20 cellular contexts compared by ENCODE assay signal in the genomic region with DNA sequence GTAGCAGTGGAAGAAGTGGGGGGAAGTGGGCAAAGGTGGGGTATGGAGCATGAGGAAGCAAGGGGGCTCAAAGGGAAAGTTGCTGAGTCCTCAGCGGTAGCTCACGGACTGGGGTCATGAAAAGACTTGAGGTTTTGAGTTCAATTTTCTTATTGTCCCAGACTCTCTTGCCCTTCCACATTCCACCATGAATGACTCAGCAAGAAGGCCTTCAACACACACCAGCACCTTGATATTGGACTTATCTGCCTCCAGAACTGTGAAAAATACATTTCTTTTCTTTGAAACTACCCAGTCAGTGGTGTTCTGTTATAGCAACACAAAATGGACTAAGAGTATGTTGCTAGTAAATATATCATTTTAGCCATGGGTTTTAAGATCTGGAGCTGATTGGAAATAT. TPM values are rescaled to one million over a fixed set of nuclear protein-coding genes. Genes with fewer than 3 reads are reported as not detected.
DNase-seq lines count a peak whose midpoint lies in the region; ATAC-seq, FAIRE-seq and TF ChIP-seq lines count a peak whose summit lies in the region.
"Had no signal": no experiment of that assay in that cellular context is flagged by ENCODE, and none has a peak within 500 bp of the region (broad histone marks: within the 10 kb centered on the region; RNA-seq: fewer than 3 reads in every experiment).

No MANE protein-coding gene starts in this region.

- in situ Hi-C loops in GM23248 (cut with MboI) = no loop called here

- H3K27me3 ChIP-seq in GM23248 (replicated peaks; ENCODE audit: insufficient read depth) (no peaks in the 10 kb centered on the region), astrocyte (ENCODE audit: insufficient read depth, low read length) (no peaks in the 10 kb centered on the region)
- H3K27me3 ChIP-seq: adrenal gland, dorsolateral prefrontal cortex, Peyer's patch had no signal

- H3F3A ChIP-seq in GM23248 (ENCODE audit: insufficient read depth) = peaks cover 21% of the 10 kb centered on the region

- 88 to 93% methylated on average over 2 of the region's 2 CpGs for WGBS in GM23248 (ENCODE audit: low coverage in 1 of 2, low lambda C conversion rate in 2 of 2, missing lambda C conversion rate in 2 of 2), 2 experiments

- H3K9ac ChIP-seq in GM23248 = no peak overlapping the region
- no peak overlapping the region for H3K9ac ChIP-seq in astrocyte (ENCODE audit: low read length)

- H3K4me3 Mint-ChIP-seq in astrocyte (ENCODE audit: unreplicated experiment) = no peak overlapping the region
- H3K4me3 Mint-ChIP-seq: activated CD4-positive, alpha-beta T cell treated with anti-CD3 and anti-CD28 coated beads, Interleukin-2, amount 10 ng/mL, durations not matched to agents 7 days and 5 days had no signal

- H2AFZ ChIP-seq in GM23248 (no peak overlapping the region), astrocyte (ENCODE audit: low read depth, low read length) (no peak overlapping the region)

- H4K20me1 ChIP-seq in GM23248 (ENCODE audit: insufficient read depth) (no peaks in the 10 kb centered on the region), astrocyte (ENCODE audit: insufficient read depth, low read length) (no peaks in the 10 kb centered on the region)

- H3K9me3 ChIP-seq in GM23248 (ENCODE audit: low read depth) (no peaks in the 10 kb centered on the region), astrocyte (ENCODE audit: insufficient read depth, low read depth, low read length) (no peaks in the 10 kb centered on the region)
- H3K9me3 ChIP-seq: adrenal gland, Peyer's patch had no signal

- DNase-seq in GM23248 (peak; percentile 38), astrocyte (ENCODE audit: low read depth) (peak; percentile 70), foreskin fibroblast (peak; percentile 10 to 39), GM20000 (ENCODE audit: low spot score) (no peak), HuH-7 (ENCODE audit: low spot score) (no peak), GM10266 (ENCODE audit: extremely low spot score) (no peak)
- DNase-seq: activated CD4-positive, alpha-beta T cell treated with anti-CD3 and anti-CD28 coated beads, Interleukin-2, amount 10 ng/mL, durations not matched to agents 7 days and 5 days; activated T-cell treated with anti-CD3 and anti-CD28 coated beads, Interleukin-2, amount 50 U/mL, for 48 hours; adrenal gland; DMS153; dorsolateral prefrontal cortex; KBM-7; NCI-H146; NCI-H524 treated with DMSO at 0.1 percent for 48 hours; Peyer's patch; T-helper 2 cell had no signal

- H3K4me3 ChIP-seq in GM23248 = no peak overlapping the region
- no peak overlapping the region for H3K4me3 ChIP-seq in astrocyte (ENCODE audit: insufficient read depth, low read depth, low read length)
- no peak overlapping the region for H3K4me3 ChIP-seq in foreskin fibroblast (ENCODE audit: low read depth in 1 of 2, low read length in 2 of 2)
- H3K4me3 ChIP-seq: adrenal gland, dorsolateral prefrontal cortex, GM12878, Peyer's patch had no signal

- no peaks in the 10 kb centered on the region for H3K9me3 Mint-ChIP-seq in astrocyte (ENCODE audit: unreplicated experiment)
- H3K9me3 Mint-ChIP-seq: activated CD4-positive, alpha-beta T cell treated with anti-CD3 and anti-CD28 coated beads, Interleukin-2, amount 10 ng/mL, durations not matched to agents 7 days and 5 days had no signal

- peaks cover 17% of the 10 kb centered on the region for H3K4me1 Mint-ChIP-seq in astrocyte (ENCODE audit: low read depth, unreplicated experiment)

- no peaks in the 10 kb centered on the region for H3K27me3 Mint-ChIP-seq in astrocyte (ENCODE audit: low read depth, unreplicated experiment)
- H3K27me3 Mint-ChIP-seq: activated CD4-positive, alpha-beta T cell treated with anti-CD3 and anti-CD28 coated beads, Interleukin-2, amount 10 ng/mL, durations not matched to agents 7 days and 5 days had no signal

- no peak for ATAC-seq in HG03469 (IDR thresholded peaks at IDR 0.05; ENCODE audit: unreplicated experiment)
- ATAC-seq: GM12878 had no signal

- no peaks in the 10 kb centered on the region for H3K36me3 ChIP-seq in GM23248 (ENCODE audit: low read depth)
- no peaks in the 10 kb centered on the region for H3K36me3 ChIP-seq in astrocyte (ENCODE audit: insufficient read depth, low read length)
- H3K36me3 ChIP-seq: adrenal gland, Peyer's patch had no signal

- H3K4me2 ChIP-seq in GM23248 (ENCODE audit: unreplicated experiment) (no peak overlapping the region), astrocyte (ENCODE audit: low read length) (peak overlapping the region; percentile 30)

- peak; percentile 41 for FAIRE-seq in astrocyte (lab: Jason Lieb, UNC)
- FAIRE-seq: GM12878, islet of Langerhans had no signal

- H3K27ac ChIP-seq in 22Rv1 = peak overlapping the region; percentile 48; the same call in 1 of the 2 replicates
- no peak overlapping the region for H3K27ac ChIP-seq in GM23248
- no peak overlapping the region for H3K27ac ChIP-seq in astrocyte (ENCODE audit: low read depth, low read length)
- H3K27ac ChIP-seq: adrenal gland, dorsolateral prefrontal cortex, Peyer's patch had no signal

- H3K4me1 ChIP-seq in GM23248 (ENCODE audit: insufficient read depth) = peaks cover 20% of the 10 kb centered on the region
- peaks cover 16% of the 10 kb centered on the region for H3K4me1 ChIP-seq in astrocyte (ENCODE audit: insufficient read depth, low read length)
- H3K4me1 ChIP-seq: adrenal gland, Peyer's patch had no signal

- no peaks in the 10 kb centered on the region for H3K36me3 Mint-ChIP-seq in astrocyte (ENCODE audit: low read depth, unreplicated experiment)

- no peaks in the 10 kb centered on the region for H3K79me2 ChIP-seq in GM23248 (ENCODE audit: insufficient read depth)
- H3K79me2 ChIP-seq in astrocyte (ENCODE audit: insufficient read depth, low read length) = no peaks in the 10 kb centered on the region

- H3K9me2 ChIP-seq in GM23248 (ENCODE audit: insufficient read depth) = no peaks in the 10 kb centered on the region

- peak overlapping the region; percentile 84 for H3K27ac Mint-ChIP-seq in astrocyte (ENCODE audit: unreplicated experiment)
- H3K27ac Mint-ChIP-seq: activated CD4-positive, alpha-beta T cell treated with anti-CD3 and anti-CD28 coated beads, Interleukin-2, amount 10 ng/mL, durations not matched to agents 7 days and 5 days had no signal

- no peak for TF ChIP-seq CTCF in 22Rv1 (IDR thresholded peaks at IDR 0.05)
- no peak for TF ChIP-seq CTCF in astrocyte (IDR thresholded peaks at IDR 0.05; ENCODE audit: insufficient read depth, low read depth, low read length)
- no peak for TF ChIP-seq CTCF in foreskin fibroblast (IDR thresholded peaks at IDR 0.05; ENCODE audit: low read depth, low read length)
- TF ChIP-seq CTCF in GM20000 (IDR thresholded peaks at IDR 0.05; ENCODE audit: extremely low read depth, missing control alignments) = no peak
- TF ChIP-seq CTCF in GM10266 (IDR thresholded peaks at IDR 0.05; ENCODE audit: control insufficient read depth, insufficient read depth, low read depth, missing control alignments) = no peak

RNA-seq across cellular contexts. Expression of a gene that starts 17.3 kb away (rescaled TPM):
- 0.22 TPM in 1 of 2 replicates, not detected in the other for total RNA-seq in GM23248 (2014; rRNA removed; shearing (Covaris generic))
- polyA plus RNA-seq in GM23248 (2016; fragmentation: Nextera tagmentation; extraction: Ambion mirVana) = 1.4 and 1.5 TPM in 2 replicates
- total RNA-seq in astrocyte = not detected in 2 replicates
- total RNA-seq: activated CD4-positive, alpha-beta T cell treated with anti-CD3 and anti-CD28 coated beads, Interleukin-2, amount 10 ng/mL, durations not matched to agents 7 days and 5 days; GM12878 had no signal

RNA-seq across cellular contexts. Expression of a gene that starts 32.1 kb away (rescaled TPM):
- 56.1 and 69.7 TPM in 2 replicates for total RNA-seq in GM23248 (2014; rRNA removed; shearing (Covaris generic))
- polyA plus RNA-seq in GM23248 (2016; fragmentation: Nextera tagmentation; extraction: Ambion mirVana) = 65.5 and 68.5 TPM in 2 replicates
- total RNA-seq in astrocyte = 152 and 156 TPM in 2 replicates

Comparison
In these comparisons a context has a peak if more than half of its experiments do, and no peak if none do; other contexts are left out.
1. DNase-seq: peak in GM23248 (single experiment), astrocyte (single experiment) and foreskin fibroblast (2 of 2); none in GM20000 (single experiment), HuH-7 (single experiment) and GM10266 (single experiment).